8 cellular contexts compared by ENCODE assay signal in the genomic region with DNA sequence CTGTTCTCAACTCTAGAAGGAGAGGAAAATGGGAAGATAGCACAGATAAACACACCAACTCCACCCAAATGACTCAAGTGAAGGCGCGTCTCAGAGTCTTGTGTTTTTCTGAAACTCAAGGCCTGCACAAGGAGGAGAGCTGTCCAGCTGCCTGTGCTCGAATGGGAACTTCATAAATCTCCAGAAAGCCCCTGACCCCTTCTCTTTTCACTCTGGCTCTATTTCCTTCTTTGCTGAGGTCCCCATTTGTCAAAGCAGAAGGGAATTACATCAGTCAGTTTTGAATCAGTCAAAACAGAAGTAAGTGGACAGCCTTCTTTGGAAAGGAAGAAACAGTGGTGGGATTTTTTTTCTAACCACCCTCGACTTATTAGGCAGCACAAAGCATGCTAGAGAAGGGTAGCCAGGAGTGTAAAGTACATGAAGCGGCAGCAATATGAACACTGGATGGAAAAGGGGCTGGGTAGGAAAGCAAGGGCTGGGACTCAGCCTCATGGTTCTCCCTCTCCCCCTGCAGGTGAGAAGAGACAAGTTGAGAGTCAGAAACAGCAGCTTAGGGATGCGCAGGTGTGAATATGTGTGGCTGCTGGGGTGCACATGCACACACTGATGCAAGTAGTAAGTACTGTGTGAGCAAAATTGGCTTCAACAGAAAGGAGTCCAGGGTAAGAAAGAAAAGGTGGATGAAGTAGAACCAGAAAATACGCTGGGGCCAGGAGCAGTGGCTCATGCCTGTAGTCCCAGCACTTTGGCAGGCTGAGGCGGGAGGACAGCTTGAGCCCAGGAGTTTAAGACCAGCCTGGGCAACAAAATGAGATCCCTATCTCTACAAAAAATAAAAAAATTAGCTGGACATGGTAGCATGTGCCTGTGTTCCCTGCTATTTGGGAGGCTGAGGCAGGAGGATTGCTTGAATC. TPM values are rescaled to one million over a fixed set of nuclear protein-coding genes. Genes with fewer than 3 reads are reported as not detected.
DNase-seq lines count a peak whose midpoint lies in the region; ATAC-seq, FAIRE-seq and TF ChIP-seq lines count a peak whose summit lies in the region.

No MANE protein-coding gene starts in this region.

- ATAC-seq in HG03432 (IDR thresholded peaks at IDR 0.05; ENCODE audit: unreplicated experiment) (peak; percentile 46), HG03469 (IDR thresholded peaks at IDR 0.05; ENCODE audit: unreplicated experiment) (no peak)

- H3K79me2 ChIP-seq in keratinocyte (ENCODE audit: control insufficient read depth, insufficient read depth, low read length), result no peaks in the 10 kb centered on the region

- peak overlapping the region; percentile 65 for H3K4me2 ChIP-seq in keratinocyte (ENCODE audit: control insufficient read depth, extremely low read depth, insufficient read depth, low read depth, low read length)

- H3K4me1 ChIP-seq in keratinocyte (ENCODE audit: control insufficient read depth, extremely low read depth, insufficient read depth, low read length), result peaks cover 9% of the 10 kb centered on the region

- in situ Hi-C loops in SK-MEL-5 (cut with HindIII; ENCODE audit: low pct_unique_long_range_greater_than_20kb, low sequenced_read_pairs), result no loop called here

- FAIRE-seq in keratinocyte (lab: Jason Lieb, UNC), result peak; percentile 72

- peak; percentile 81 to 88 (median 86) for TF ChIP-seq CTCF in keratinocyte (optimal IDR thresholded peaks at IDR 0.05 in 1 of 3, IDR thresholded peaks at IDR 0.05 in 1 of 3, conservative IDR thresholded peaks at IDR 0.05 in 1 of 3; ENCODE audit: extremely low read depth in 1 of 3, insufficient read depth in 2 of 3, low read length in 3 of 3)

- no peaks in the 10 kb centered on the region for H3K9me1 ChIP-seq in keratinocyte (ENCODE audit: control insufficient read depth, extremely low read depth, insufficient read depth, low read length)

- no peak overlapping the region for H3K4me3 ChIP-seq in keratinocyte (ENCODE audit: control insufficient read depth in 2 of 3, extremely low read depth in 1 of 3, insufficient read depth in 2 of 3, low read depth in 1 of 3, low read length in 3 of 3)

- H3K36me3 ChIP-seq in keratinocyte (ENCODE audit: control insufficient read depth in 2 of 2, extremely low read depth in 1 of 2, insufficient read depth in 2 of 2, low read length in 2 of 2), result no peaks in the 10 kb centered on the region

- H3K9me3 ChIP-seq in keratinocyte (ENCODE audit: control insufficient read depth, low read depth, low read length), result no peaks in the 10 kb centered on the region

- no peaks in the 10 kb centered on the region for H4K20me1 ChIP-seq in keratinocyte (ENCODE audit: control insufficient read depth, extremely low read depth, insufficient read depth, low read length)

- peak; percentile 7 for DNase-seq in activated CD4-positive, alpha-beta T cell treated with anti-CD3 and anti-CD28 coated beads for 48 hours
- DNase-seq in activated CD4-positive, alpha-beta T cell treated with anti-CD3 and anti-CD28 coated beads, Interleukin-2, amount 50 U/mL, for 1 hour, result no peak
- DNase-seq in SK-MEL-5 (ENCODE audit: low read depth, low spot score), result peak; percentile 41
- no peak for DNase-seq in keratinocyte (ENCODE audit: low read depth, low spot score)
- DNase-seq in NCI-H2081 (lab: John Stamatoyannopoulos, UW), result no peak
- DNase-seq in SIG-M5 treated with dmso at 0.1 percent for 504 hours (lab: John Stamatoyannopoulos, UW; ENCODE audit: unreplicated experiment), result no peak

- dilution Hi-C loops in keratinocyte (cut with MboI; ENCODE audit: extremely low pct_ligation_motif_present, low sequenced_read_pairs), result no loop called here

- H3K27ac ChIP-seq in keratinocyte (ENCODE audit: control insufficient read depth, insufficient read depth, low read length), result peak overlapping the region; percentile 46

- H2AFZ ChIP-seq in keratinocyte (ENCODE audit: control insufficient read depth, low read length), result peak overlapping the region; percentile 45

- H3K27me3 ChIP-seq in keratinocyte (ENCODE audit: control insufficient read depth, extremely low read depth, insufficient read depth, low read length), result no peaks in the 10 kb centered on the region

- H3K9ac ChIP-seq in keratinocyte (ENCODE audit: control insufficient read depth, extremely low read depth, insufficient read depth, low read length), result peak overlapping the region; percentile 31

RNA-seq across cellular contexts. Expression of gene MAGEF1, which starts 36.6 kb away (rescaled TPM):
- total RNA-seq in SK-MEL-5 (2014; rRNA removed; shearing (Covaris generic)), result 39.5 and 43.4 TPM in 2 replicates
- 63.1 and 72.1 TPM in 2 replicates for polyA plus RNA-seq in SK-MEL-5 (2015; cell fraction: cytosol; rRNA removed)
- polyA plus RNA-seq in SK-MEL-5 (2015; cell fraction: nucleus; rRNA removed), result 29.3 and 39.4 TPM in 2 replicates
- polyA plus RNA-seq in keratinocyte, result 8.4 to 11.8 TPM (median 11.4 TPM) in 3 replicates
- 14.4 TPM for polyA plus RNA-seq in keratinocyte (2011; ENCODE audit: low read depth)
- 5.7 and 7.5 TPM in 2 replicates for polyA plus RNA-seq in keratinocyte (2011; cell fraction: cytosol; rRNA removed)
- 10.1 and 10.6 TPM in 2 replicates for polyA plus RNA-seq in keratinocyte (2011; cell fraction: nucleus; rRNA removed)
- 10.9 and 13.9 TPM in 2 replicates for polyA plus RNA-seq in keratinocyte (2012; ENCODE audit: low replicate concordance)
- 1.9 to 3.1 TPM (median 3.1 TPM) in 3 replicates for polyA minus RNA-seq in keratinocyte
- polyA minus RNA-seq in keratinocyte (2011; cell fraction: cytosol; rRNA and poly(A)+ RNA removed), result 5.2 TPM
- 2.7 and 4.3 TPM in 2 replicates for polyA minus RNA-seq in keratinocyte (2011; cell fraction: nucleus; rRNA and poly(A)+ RNA removed)

Comparison
In these comparisons a context has a peak if more than half of its experiments do, and no peak if none do; other contexts are left out.
1. DNase-seq: peak in activated CD4-positive, alpha-beta T cell treated with anti-CD3 and anti-CD28 coated beads for 48 hours (single experiment) and SK-MEL-5 (single experiment); none in activated CD4-positive, alpha-beta T cell treated with anti-CD3 and anti-CD28 coated beads, Interleukin-2, amount 50 U/mL, for 1 hour (single experiment), keratinocyte (single experiment), NCI-H2081 (0 of 2) and SIG-M5 treated with dmso at 0.1 percent for 504 hours (single experiment).